Comparison of ENCODE assay signal across 9 cellular contexts in the genomic region with DNA sequence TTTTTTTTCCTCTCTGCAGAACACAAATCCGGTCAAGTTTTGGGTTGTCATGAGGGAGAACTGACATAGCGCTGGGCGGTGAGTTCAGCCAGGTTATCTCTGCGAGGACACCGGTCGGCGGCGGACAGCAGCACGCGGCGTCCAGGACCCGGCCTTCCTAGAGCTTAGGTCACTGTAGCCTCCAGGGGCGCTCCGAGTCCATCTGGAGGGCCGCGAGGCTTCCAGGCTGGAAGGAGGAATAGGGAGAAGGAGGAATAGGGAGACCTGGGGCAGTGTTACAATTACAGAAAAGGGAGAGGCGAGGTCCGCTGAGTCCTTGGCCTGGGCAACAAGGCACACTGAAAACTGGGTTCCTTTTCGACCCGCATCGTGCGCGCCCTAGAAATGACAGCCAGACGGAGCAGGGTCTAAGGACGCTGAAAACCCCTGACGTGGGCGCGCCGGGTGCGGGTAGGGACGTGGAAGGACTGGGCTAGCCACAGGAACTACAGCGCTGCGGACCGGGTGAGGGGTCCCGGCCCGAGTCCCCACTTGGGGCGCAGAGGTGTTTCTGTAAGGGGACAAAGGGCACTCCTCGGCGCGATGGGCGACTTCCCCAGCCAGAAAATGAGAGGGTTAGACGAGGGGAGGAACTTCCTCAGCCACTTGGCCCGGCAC. TPM values are rescaled to one million over a fixed set of nuclear protein-coding genes. Genes with fewer than 3 reads are reported as not detected.
A peak's percentile ranks its signal among the peaks of the same experiment; 100 is the strongest.
DNase-seq lines count a peak whose midpoint lies in the region; ATAC-seq and TF ChIP-seq lines count a peak whose summit lies in the region.
"Had no signal": no experiment of that assay in that cellular context is flagged by ENCODE, and none has a peak within 500 bp of the region (broad histone marks: within the 10 kb centered on the region; RNA-seq: fewer than 3 reads in every experiment).

No MANE protein-coding gene starts in this region.

- H3K9me2 ChIP-seq in DOHH2 (replicated peaks; ENCODE audit: control insufficient read depth, low read length) = no peaks in the 10 kb centered on the region

- H3K4me3 ChIP-seq in DOHH2 (ENCODE audit: low read length) (peak overlapping the region; percentile 65), aorta (ENCODE audit: low read length in 2 of 2) (peak overlapping the region; percentile 30 to 40)

- H4K20me1 ChIP-seq in DOHH2 (ENCODE audit: control insufficient read depth, insufficient read depth, low read depth, low read length) = no peaks in the 10 kb centered on the region

- H3K27me3 ChIP-seq in DOHH2 (ENCODE audit: control insufficient read depth, low read length) = peaks cover 71% of the 10 kb centered on the region
- no peaks in the 10 kb centered on the region for H3K27me3 ChIP-seq in aorta (ENCODE audit: control insufficient read depth in 1 of 2, insufficient read depth in 2 of 2, low read length in 1 of 2)

- no peaks in the 10 kb centered on the region for H3K36me3 Mint-ChIP-seq in IgD-negative memory B cell
- H3K36me3 Mint-ChIP-seq in chondrocyte (ENCODE audit: low read depth) = peaks cover 2% of the 10 kb centered on the region
- no peaks in the 10 kb centered on the region for H3K36me3 Mint-ChIP-seq in memory B cell

- no peak for DNase-seq in chondrocyte (ENCODE audit: low spot score)
- no peak for DNase-seq in memory B cell (ENCODE audit: low spot score in 2 of 2)
- DNase-seq in aorta = peak; percentile 69 to 86
- no peak for DNase-seq in RKO (ENCODE audit: low spot score)

- no peak overlapping the region for H3K27ac ChIP-seq in DOHH2 (ENCODE audit: low read depth, low read length)
- H3K27ac ChIP-seq in aorta (ENCODE audit: low read depth in 1 of 2, low read length in 2 of 2) = no peak overlapping the region
- H3K27ac ChIP-seq: neutrophil had no signal

- peaks cover 6 to 18% (median 14%) of the 10 kb centered on the region in 3 donors for H3K4me1 Mint-ChIP-seq in IgD-negative memory B cell
- H3K4me1 Mint-ChIP-seq in chondrocyte (ENCODE audit: low read depth) = peaks cover 60% of the 10 kb centered on the region
- peaks cover 12% of the 10 kb centered on the region for H3K4me1 Mint-ChIP-seq in memory B cell

- peaks cover 4% of the 10 kb centered on the region; the same call in 1 of the 2 replicates for H3F3A ChIP-seq in DOHH2 (ENCODE audit: control insufficient read depth, insufficient read depth)

- ATAC-seq in memory B cell (ENCODE audit: low read depth) = peak; percentile 2
- ATAC-seq in aorta (ENCODE audit: low FRiP score) = peak; percentile 73
- no peak for ATAC-seq in HG02870 (IDR thresholded peaks at IDR 0.05; ENCODE audit: unreplicated experiment)
- ATAC-seq in GM19467 (IDR thresholded peaks at IDR 0.05; ENCODE audit: unreplicated experiment) = no peak

- no peaks in the 10 kb centered on the region for H3K79me2 ChIP-seq in DOHH2 (ENCODE audit: control insufficient read depth, low read length)

- H3K27ac Mint-ChIP-seq in IgD-negative memory B cell (no peak overlapping the region), chondrocyte (ENCODE audit: unreplicated experiment) (peak overlapping the region; percentile 14), memory B cell (no peak overlapping the region)

- H3K36me3 ChIP-seq in DOHH2 (ENCODE audit: control insufficient read depth, low read length) (no peaks in the 10 kb centered on the region), aorta (ENCODE audit: control insufficient read depth in 1 of 2, insufficient read depth in 2 of 2, low read length in 1 of 2) (no peaks in the 10 kb centered on the region)
- H3K36me3 ChIP-seq: neutrophil had no signal

- peaks cover 63% of the 10 kb centered on the region for H3K27me3 Mint-ChIP-seq in IgD-negative memory B cell
- peaks cover 7% of the 10 kb centered on the region for H3K27me3 Mint-ChIP-seq in chondrocyte (ENCODE audit: low read depth)
- peaks cover 43% of the 10 kb centered on the region for H3K27me3 Mint-ChIP-seq in memory B cell

- intact Hi-C loops in aorta (cut with DNase I) = loop anchor here in 1 of 2 donors (2.0 kb wide), 1 partner anchor 486 kb away; no protein-coding TSS in a partner anchor

- peaks cover 13% of the 10 kb centered on the region for H3K4me1 ChIP-seq in DOHH2 (ENCODE audit: control insufficient read depth, low read length)
- H3K4me1 ChIP-seq in aorta (ENCODE audit: control insufficient read depth in 1 of 2, insufficient read depth in 2 of 2, low read length in 2 of 2) = no peaks in the 10 kb centered on the region

- TF ChIP-seq CTCF in DOHH2 (IDR thresholded peaks at IDR 0.05; ENCODE audit: low read depth, low read length, poor library complexity, severe bottlenecking) (peak; percentile 33), chondrocyte (IDR thresholded peaks at IDR 0.05) (peak; percentile 59)

- no peaks in the 10 kb centered on the region for H3K9me3 Mint-ChIP-seq in IgD-negative memory B cell
- H3K9me3 Mint-ChIP-seq in chondrocyte (ENCODE audit: low read depth) = no peaks in the 10 kb centered on the region
- no peaks in the 10 kb centered on the region for H3K9me3 Mint-ChIP-seq in memory B cell

- H3K4me2 ChIP-seq in DOHH2 (ENCODE audit: low read length) = peak overlapping the region; percentile 61

- H3K4me3 Mint-ChIP-seq in IgD-negative memory B cell = peak overlapping the region; percentile 41 to 91 (median 83)
- H3K4me3 Mint-ChIP-seq in chondrocyte (ENCODE audit: unreplicated experiment) = peak overlapping the region; percentile 68
- H3K4me3 Mint-ChIP-seq in memory B cell = peak overlapping the region; percentile 73

- no peaks in the 10 kb centered on the region for H3K9me3 ChIP-seq in DOHH2 (ENCODE audit: control insufficient read depth, insufficient read depth, low read length)
- no peaks in the 10 kb centered on the region for H3K9me3 ChIP-seq in aorta (ENCODE audit: control insufficient read depth, low read length)
- H3K9me3 ChIP-seq: neutrophil had no signal

- 2 to 3% methylated on average over 41 to 43 of the region's 43 CpGs for WGBS in aorta, 2 donors

RNA-seq across cellular contexts. Expression of a gene that starts 0.5 kb away (rescaled TPM):
- polyA plus RNA-seq in IgD-negative memory B cell = not detected
- 10.5 to 13.8 TPM (median 12.8 TPM) in 3 replicates for total RNA-seq in chondrocyte
- total RNA-seq in aorta = 1 to 10 TPM; 1.4 to 2.5 TPM
- polyA plus RNA-seq in aorta = under 1 TPM; 0.38 to 0.82 TPM

Comparison
In these comparisons a context has a peak if more than half of its experiments do, and no peak if none do; other contexts are left out.
1. DNase-seq: peak in aorta (2 of 2); none in chondrocyte (single experiment), memory B cell (0 of 2) and RKO (single experiment).
2. ATAC-seq: peak in memory B cell (single experiment) and aorta (single experiment); none in HG02870 (single experiment) and GM19467 (single experiment).
3. Peak in every context shown above with its lines, with median percentiles within 50 percentile points of each other: H3K4me3 Mint-ChIP-seq.